8 cellular contexts compared by ENCODE assay signal in genomic region chr1:39900662-39901485, GRCh38. TPM values are rescaled to one million over a fixed set of nuclear protein-coding genes. Genes with fewer than 3 reads are reported as not detected.
DNase-seq lines count a peak whose midpoint lies in the region; ATAC-seq and TF ChIP-seq lines count a peak whose summit lies in the region.

No MANE protein-coding gene starts in this region.

- TF ChIP-seq CTCF in activated B cell treated with CpG ODN at 0.5 μM for 24 hours (IDR thresholded peaks at IDR 0.05) (no peak), parathyroid adenoma (IDR thresholded peaks at IDR 0.05) (no peak)

- no peaks in the 10 kb centered on the region for H3K79me2 ChIP-seq in parathyroid adenoma

- H3K27me3 Mint-ChIP-seq in activated B cell treated with CpG ODN at 0.5 μM for 24 hours: peaks cover 47% of the 10 kb centered on the region

- CTCF ChIA-PET in activated B cell treated with CpG ODN at 0.5 μM for 24 hours (lab: Charles Lee): interaction anchor here (0.9 to 2.4 kb wide), 3 partner anchors 70 to 84 kb away, joined by 3 to 12 read pairs (median 5); no protein-coding TSS in a partner anchor

- peak overlapping the region; percentile 65 for H3K4me2 ChIP-seq in parathyroid adenoma (ENCODE audit: low read length)

- H3K4me1 Mint-ChIP-seq in activated B cell treated with CpG ODN at 0.5 μM for 24 hours: peaks cover 6% of the 10 kb centered on the region

- H3K9me3 Mint-ChIP-seq in activated B cell treated with CpG ODN at 0.5 μM for 24 hours: no peaks in the 10 kb centered on the region

- H3K36me3 ChIP-seq in parathyroid adenoma (ENCODE audit: control insufficient read depth, insufficient read depth, low read length): no peaks in the 10 kb centered on the region

- intact Hi-C loops in activated B cell treated with CpG ODN at 0.5 μM for 24 hours (cut with micrococcal nuclease): loop anchor here (5.0 kb wide), 2 partner anchors 131 to 294 kb away; no protein-coding TSS in a partner anchor

- ATAC-seq in activated B cell treated with CpG ODN at 0.5 μM for 24 hours (ENCODE audit: low read depth) (no peak), GM18520 (IDR thresholded peaks at IDR 0.05; ENCODE audit: unreplicated experiment) (no peak), GM21390 (IDR thresholded peaks at IDR 0.05; ENCODE audit: unreplicated experiment) (no peak)

- H3K36me3 Mint-ChIP-seq in activated B cell treated with CpG ODN at 0.5 μM for 24 hours (ENCODE audit: low read depth): no peaks in the 10 kb centered on the region

- no peak overlapping the region for H3K27ac Mint-ChIP-seq in activated B cell treated with CpG ODN at 0.5 μM for 24 hours

- H3K9me3 ChIP-seq in parathyroid adenoma (ENCODE audit: control insufficient read depth, low read length): no peaks in the 10 kb centered on the region

- no peaks in the 10 kb centered on the region for H3K4me1 ChIP-seq in parathyroid adenoma

- no peak overlapping the region for H3K27ac ChIP-seq in parathyroid adenoma

- no peaks in the 10 kb centered on the region for H3K27me3 ChIP-seq in parathyroid adenoma (ENCODE audit: control insufficient read depth, insufficient read depth, low read length)

- H3K4me3 Mint-ChIP-seq in activated B cell treated with CpG ODN at 0.5 μM for 24 hours: peak overlapping the region; percentile 71

- peak overlapping the region; percentile 38 for H3K4me3 ChIP-seq in parathyroid adenoma (ENCODE audit: low read depth, low read length)

- POLR2A ChIA-PET in activated B cell treated with CpG ODN at 0.5 μM for 24 hours (lab: Charles Lee): interaction anchor here (0.6 kb wide), 1 partner anchor 16 kb away, joined by 5 read pairs; no protein-coding TSS in a partner anchor

- H3K9ac ChIP-seq in parathyroid adenoma: no peak overlapping the region

- peak; percentile 63 for DNase-seq in ELF-1 (ENCODE audit: low read depth, low spot score)
- DNase-seq in HT-29 (ENCODE audit: low spot score): peak; percentile 37
- peak; percentile 27 for DNase-seq in activated B cell treated with CpG ODN at 0.5 μM for 24 hours
- peak; percentile 23 for DNase-seq in foreskin melanocyte
- DNase-seq in cerebellar nuclear complex (lab: John Stamatoyannopoulos, UW): no peak

- H2AFZ ChIP-seq in parathyroid adenoma: peak overlapping the region; percentile 50

RNA-seq across cellular contexts. Expression of gene MYCL, which starts 0.8 kb away (rescaled TPM):
- total RNA-seq in HT-29 (2014; rRNA removed; shearing (Covaris generic)): 11.6 and 12.4 TPM in 2 replicates
- total RNA-seq in activated B cell treated with CpG ODN at 0.5 μM for 24 hours: 0.10 and 0.29 TPM in 2 replicates

RNA-seq across cellular contexts. Expression of gene TRIT1, which starts 17.6 kb away (rescaled TPM):
- total RNA-seq in HT-29 (2014; rRNA removed; shearing (Covaris generic)): 25.1 and 27.9 TPM in 2 replicates
- total RNA-seq in activated B cell treated with CpG ODN at 0.5 μM for 24 hours: 23.1 and 24.4 TPM in 2 replicates

RNA-seq across cellular contexts. Expression of gene MFSD2A, which starts 54.1 kb away (rescaled TPM):
- total RNA-seq in HT-29 (2014; rRNA removed; shearing (Covaris generic)): 13.7 and 15.4 TPM in 2 replicates
- 30.3 and 36.0 TPM in 2 replicates for total RNA-seq in activated B cell treated with CpG ODN at 0.5 μM for 24 hours

Comparison
In these comparisons a context has a peak if more than half of its experiments do, and no peak if none do; other contexts are left out.
1. DNase-seq: peak in ELF-1 (single experiment), HT-29 (single experiment), activated B cell treated with CpG ODN at 0.5 μM for 24 hours (single experiment) and foreskin melanocyte (single experiment); none in cerebellar nuclear complex (0 of 2).